Comparison of ENCODE assay signal across 8 cellular contexts in the genomic region with DNA sequence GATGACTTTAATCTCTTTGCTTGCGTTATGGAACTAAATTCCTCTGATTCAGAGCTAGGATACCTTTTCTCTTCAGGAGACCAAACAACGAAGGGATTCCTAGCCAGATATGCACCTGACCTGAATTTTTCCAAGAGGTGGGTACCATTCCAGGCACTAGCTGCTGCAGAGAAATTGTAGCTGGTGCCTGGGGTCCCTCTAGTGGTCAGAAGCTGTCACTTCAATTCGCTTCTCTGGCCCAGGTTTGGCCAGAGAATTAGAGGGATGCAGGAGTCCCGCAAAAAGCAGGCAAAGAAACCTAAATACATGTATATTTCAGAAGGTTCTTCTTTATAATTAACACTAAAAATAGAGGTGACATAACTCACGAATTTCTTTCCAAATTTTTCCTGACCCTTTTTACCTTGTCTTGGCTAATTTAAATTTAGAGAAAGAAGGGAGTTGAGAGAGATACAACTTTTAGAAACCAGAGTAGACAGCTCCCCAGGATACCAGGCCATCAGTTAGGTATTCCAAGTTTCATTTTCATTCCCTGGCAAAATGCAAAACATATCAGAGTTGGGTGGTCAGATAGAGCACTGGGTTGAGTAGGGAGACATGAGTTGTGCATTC. TPM values are rescaled to one million over a fixed set of nuclear protein-coding genes. Genes with fewer than 3 reads are reported as not detected.
DNase-seq lines count a peak whose midpoint lies in the region; ATAC-seq and TF ChIP-seq lines count a peak whose summit lies in the region.

No MANE protein-coding gene starts in this region.

- intact Hi-C loops in right cardiac atrium (cut with DNase I) (loop anchor here in 2 of 4 donors (5.0 kb wide), 1 partner anchor 52 kb away; no protein-coding TSS in a partner anchor), spleen (cut with DNase I; ENCODE audit: low total_unique reads) (loop anchor here (2.0 to 10.0 kb wide), 2 partner anchors 51 to 581 kb away; no protein-coding TSS in a partner anchor)

- ATAC-seq in right cardiac atrium (peak; percentile 63 to 69), GM19455 (IDR thresholded peaks at IDR 0.05; ENCODE audit: unreplicated experiment) (no peak)

- H3K27ac ChIP-seq in right cardiac atrium (ENCODE audit: low read length): no peak overlapping the region
- H3K27ac ChIP-seq in spleen: no peak overlapping the region

- H3K36me3 ChIP-seq in H7 (replicated peaks; ENCODE audit: control insufficient read depth, insufficient read depth, low read length) (no peaks in the 10 kb centered on the region), spleen (no peaks in the 10 kb centered on the region)

- peak; percentile 42 to 91 (median 82) for TF ChIP-seq CTCF in spleen (IDR thresholded peaks at IDR 0.05 in 8 of 11, conservative IDR thresholded peaks at IDR 0.05 in 3 of 11)

- H3K4me1 ChIP-seq in right cardiac atrium (ENCODE audit: control insufficient read depth, insufficient read depth, low read length): no peaks in the 10 kb centered on the region
- H3K4me1 ChIP-seq in spleen: peaks cover 0 to 19% (median 11%) of the 10 kb centered on the region in 6 donors

- H3K4me3 ChIP-seq in H7 (ENCODE audit: insufficient read depth, low read depth, low read length) (no peak overlapping the region), right cardiac atrium (ENCODE audit: low read length) (no peak overlapping the region), spleen (no peak overlapping the region)

- DNase-seq in DMS 273 (lab: John Stamatoyannopoulos, UW; ENCODE audit: unreplicated experiment): peak; percentile 63
- no peak for DNase-seq in DMS 273 treated with DMSO at 0.1 percent for 48 hours (lab: John Stamatoyannopoulos, UW)
- DNase-seq in H7: peak; percentile 54
- peak; percentile 35 for DNase-seq in NCI-H69 (lab: John Stamatoyannopoulos, UW)
- peak; percentile 5 for DNase-seq in activated T-helper 9 cell treated with anti-CD3 and anti-CD28 coated beads, Interleukin-2, amount 50 U/mL, for 16 hours (ENCODE audit: low read depth)
- no peak for DNase-seq in right cardiac atrium
- peak; percentile 68 for DNase-seq in spleen

- no peaks in the 10 kb centered on the region for H3K9me3 ChIP-seq in right cardiac atrium (ENCODE audit: control insufficient read depth, low read length)
- no peaks in the 10 kb centered on the region for H3K9me3 ChIP-seq in spleen

- H3K27me3 ChIP-seq in H7 (ENCODE audit: control insufficient read depth, insufficient read depth, low read length) (no peaks in the 10 kb centered on the region; the same call in 1 of the 2 replicates), right cardiac atrium (ENCODE audit: control insufficient read depth, insufficient read depth) (peaks cover 3% of the 10 kb centered on the region), spleen (replicated peaks in 1 of 7) (peaks cover 0 to 58% (median 4%) of the 10 kb centered on the region in 7 donors)

- no peak for TF ChIP-seq POLR2A in spleen (IDR thresholded peaks at IDR 0.05)

- 8% methylated on average over 5 of the region's 5 CpGs for WGBS in right cardiac atrium
- WGBS in spleen, 5 donors: 6 to 10% (median 8%) methylated on average over 5 of the region's 5 CpGs

RNA-seq across cellular contexts. Expression of a gene that starts 9.6 kb away (rescaled TPM):
- 0.22 TPM in 1 of 2 replicates, not detected in the other for total RNA-seq in H7 (2014; rRNA removed; shearing (Covaris generic))
- 10 to 100 TPM in 1 of 4 donors, 1 to 10 TPM in 3; 2.7 to 17.9 (median 4.0) TPM for total RNA-seq in right cardiac atrium
- 13.1 TPM for polyA plus RNA-seq in right cardiac atrium
- 100 to 1,000 TPM in 5 of 7 donors, 10 to 100 TPM in 2; 76.0 to 141 (median 111) TPM for total RNA-seq in spleen
- polyA plus RNA-seq in spleen: 10 to 100 TPM; 17.6 to 68.3 (median 41.1) TPM

RNA-seq across cellular contexts. Expression of a gene that starts 42.8 kb away (rescaled TPM):
- 2.1 and 4.1 TPM in 2 replicates for total RNA-seq in H7 (2014; rRNA removed; shearing (Covaris generic))
- total RNA-seq in right cardiac atrium: 10 to 100 TPM in 2 of 4 donors, 1 to 10 TPM in 2; 6.1 to 13.2 (median 8.7) TPM
- 9.0 TPM for polyA plus RNA-seq in right cardiac atrium
- 1 to 10 TPM in 6 of 7 donors, under 1 TPM in 1; 0.92 to 6.8 (median 4.0) TPM for total RNA-seq in spleen
- 1 to 10 TPM; 4.1 to 6.3 (median 4.5) TPM for polyA plus RNA-seq in spleen

Comparison
In these comparisons a context has a peak if more than half of its experiments do, and no peak if none do; other contexts are left out.
1. DNase-seq: peak in DMS 273 (single experiment), H7 (single experiment), NCI-H69 (single experiment), activated T-helper 9 cell treated with anti-CD3 and anti-CD28 coated beads, Interleukin-2, amount 50 U/mL, for 16 hours (single experiment) and spleen (single experiment); none in DMS 273 treated with DMSO at 0.1 percent for 48 hours (single experiment) and right cardiac atrium (0 of 3).
2. RNA of a gene that starts 9.6 kb away (total RNA-seq): 76.0 to 141 TPM in spleen; 2.7 to 17.9 TPM in right cardiac atrium and 0.22 TPM in H7; every median in the first group is over 4 times any median in the second.